ENCODE assay signal across 24 cellular contexts in genomic region chr1:210487021-210487420, GRCh38.
"Had no signal": no experiment of that assay in that cellular context is flagged by ENCODE, and none has a peak within 500 bp of the region (broad histone marks: within the 10 kb centered on the region; RNA-seq: fewer than 3 reads in every experiment).

No MANE protein-coding gene starts in this region.

- H3K36me3 Mint-ChIP-seq: natural killer cell treated with Interleukin-12 subunit alpha and Interleukin-12 subunit beta and Interleukin-15 and Interleukin-18, amount 100 ng/mL, for 72 hours; stimulated activated effector memory CD8-positive, alpha-beta T cell treated with anti-CD3 and anti-CD28 coated beads, Interleukin-12 subunit alpha, Interleukin-12 subunit beta, amount 100 ng/mL, for 72 hours; stimulated activated naive B cell treated with anti-CD40 and anti-IgM and Interleukin-4, amounts not matched to agents 10 μg/mL and 1 μg/mL and 100 μg/mL, for 72 hours had no signal

- H3K9me3 Mint-ChIP-seq: natural killer cell treated with Interleukin-12 subunit alpha and Interleukin-12 subunit beta and Interleukin-15 and Interleukin-18, amount 100 ng/mL, for 72 hours; nephron progenitor cell; neural crest cell; stimulated activated effector memory CD8-positive, alpha-beta T cell treated with anti-CD3 and anti-CD28 coated beads, Interleukin-12 subunit alpha, Interleukin-12 subunit beta, amount 100 ng/mL, for 72 hours; stimulated activated naive B cell treated with anti-CD40 and anti-IgM and Interleukin-4, amounts not matched to agents 10 μg/mL and 1 μg/mL and 100 μg/mL, for 72 hours; stimulated activated naive CD8-positive, alpha-beta T cell treated with anti-CD3 and anti-CD28 coated beads, Interleukin-15, Interleukin-2, amounts not matched to agents 100 ng/mL and 50 ng/mL, for 24 hours had no signal

- H3K27ac Mint-ChIP-seq: natural killer cell treated with Interleukin-12 subunit alpha and Interleukin-12 subunit beta and Interleukin-15 and Interleukin-18, amount 100 ng/mL, for 72 hours; nephron progenitor cell; progenitor cell of endocrine pancreas; stimulated activated effector memory CD8-positive, alpha-beta T cell treated with anti-CD3 and anti-CD28 coated beads, Interleukin-12 subunit alpha, Interleukin-12 subunit beta, amount 100 ng/mL, for 72 hours; stimulated activated naive B cell treated with anti-CD40 and anti-IgM and Interleukin-4, amounts not matched to agents 10 μg/mL and 1 μg/mL and 100 μg/mL, for 72 hours; stimulated activated naive CD8-positive, alpha-beta T cell treated with anti-CD3 and anti-CD28 coated beads, Interleukin-15, Interleukin-2, amounts not matched to agents 100 ng/mL and 50 ng/mL, for 24 hours had no signal

- DNase-seq: nephron progenitor cell; occipital lobe; ovary; posterior cingulate gyrus; psoas muscle; right cardiac atrium; right lobe of liver; sigmoid colon; small intestine; stimulated activated CD4-positive, alpha-beta T cell treated with anti-CD3 and anti-CD28 coated beads, Interleukin-15, amount 100 ng/mL, for 24 hours; stimulated activated CD4-positive, alpha-beta T cell treated with anti-CD3 and anti-CD28 coated beads, Interleukin-2, amount 100 ng/mL, for 24 hours; stimulated activated CD4-positive, alpha-beta T cell treated with anti-CD3 and anti-CD28 coated beads, Interleukin-2, amount 100 ng/mL, for 48 hours; stimulated activated CD4-positive, alpha-beta T cell treated with anti-CD3 and anti-CD28 coated beads, Interleukin-4, amount 100 ng/mL, for 24 hours; stimulated activated naive B cell treated with anti-CD40 and anti-IgM and Interleukin-4, amounts not matched to agents 10 μg/mL and 1 μg/mL and 100 μg/mL, for 72 hours; stimulated activated naive CD4-positive, alpha-beta T cell treated with Interleukin-2 at 50 U/mL for 16 hours; stomach; thyroid gland; trophoblast cell; upper lobe of left lung had no signal

- ATAC-seq: natural killer cell treated with Interleukin-12 subunit alpha and Interleukin-12 subunit beta and Interleukin-15 and Interleukin-18, amount 100 ng/mL, for 72 hours; psoas muscle; right cardiac atrium; right lobe of liver; stimulated activated effector memory CD8-positive, alpha-beta T cell treated with anti-CD3 and anti-CD28 coated beads, Interleukin-12 subunit alpha, Interleukin-12 subunit beta, amount 100 ng/mL, for 72 hours; stimulated activated naive B cell treated with anti-CD40 and anti-IgM and Interleukin-4, amounts not matched to agents 10 μg/mL and 1 μg/mL and 100 μg/mL, for 72 hours had no signal

- H3K4me3 Mint-ChIP-seq: natural killer cell treated with Interleukin-12 subunit alpha and Interleukin-12 subunit beta and Interleukin-15 and Interleukin-18, amount 100 ng/mL, for 72 hours; nephron progenitor cell; neural crest cell; stimulated activated effector memory CD8-positive, alpha-beta T cell treated with anti-CD3 and anti-CD28 coated beads, Interleukin-12 subunit alpha, Interleukin-12 subunit beta, amount 100 ng/mL, for 72 hours; stimulated activated naive B cell treated with anti-CD40 and anti-IgM and Interleukin-4, amounts not matched to agents 10 μg/mL and 1 μg/mL and 100 μg/mL, for 72 hours; stimulated activated naive CD8-positive, alpha-beta T cell treated with anti-CD3 and anti-CD28 coated beads, Interleukin-15, Interleukin-2, amounts not matched to agents 100 ng/mL and 50 ng/mL, for 24 hours had no signal

- H3K4me1 Mint-ChIP-seq: nephron progenitor cell; stimulated activated effector memory CD8-positive, alpha-beta T cell treated with anti-CD3 and anti-CD28 coated beads, Interleukin-12 subunit alpha, Interleukin-12 subunit beta, amount 100 ng/mL, for 72 hours; stimulated activated naive B cell treated with anti-CD40 and anti-IgM and Interleukin-4, amounts not matched to agents 10 μg/mL and 1 μg/mL and 100 μg/mL, for 72 hours had no signal

- H3K27me3 Mint-ChIP-seq: progenitor cell of endocrine pancreas; stimulated activated naive B cell treated with anti-CD40 and anti-IgM and Interleukin-4, amounts not matched to agents 10 μg/mL and 1 μg/mL and 100 μg/mL, for 72 hours; stimulated activated naive CD8-positive, alpha-beta T cell treated with anti-CD3 and anti-CD28 coated beads, Interleukin-15, Interleukin-2, amounts not matched to agents 100 ng/mL and 50 ng/mL, for 24 hours had no signal
